In the genomic region with DNA sequence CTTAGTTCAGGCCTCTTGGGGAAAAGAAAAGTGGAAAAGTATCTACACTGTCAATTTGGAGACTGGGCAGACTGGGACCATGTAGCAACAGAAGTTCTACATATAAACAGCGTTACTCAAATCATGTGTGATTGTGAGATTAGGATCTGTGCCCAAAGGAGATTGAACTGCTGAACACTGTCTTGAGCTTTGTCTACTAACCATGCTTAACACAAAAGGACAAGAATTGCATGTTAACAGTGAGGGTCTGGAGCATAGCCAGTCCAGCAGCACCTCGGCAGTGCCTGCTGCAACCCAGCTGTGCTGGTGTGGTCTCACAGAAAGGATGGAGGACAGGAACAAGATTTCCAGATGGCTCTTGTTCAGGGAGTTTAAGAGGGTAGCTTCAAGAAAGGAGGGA, we compare ENCODE assay signal across 8 cellular contexts. TPM values are rescaled to one million over a fixed set of nuclear protein-coding genes. Genes with fewer than 3 reads are reported as not detected.
DNase-seq lines count a peak whose midpoint lies in the region; ATAC-seq and TF ChIP-seq lines count a peak whose summit lies in the region.
"Had no signal": no experiment of that assay in that cellular context is flagged by ENCODE, and none has a peak within 500 bp of the region (broad histone marks: within the 10 kb centered on the region; RNA-seq: fewer than 3 reads in every experiment).

No MANE protein-coding gene starts in this region.

- H3K4me1 ChIP-seq in endocrine pancreas (ENCODE audit: control insufficient read depth, insufficient read depth, low read length): peaks cover 24% of the 10 kb centered on the region
- H3K4me1 ChIP-seq in colonic mucosa: no peaks in the 10 kb centered on the region

- ATAC-seq in sciatic nerve (peak; percentile 33), GM18858 (IDR thresholded peaks at IDR 0.05; ENCODE audit: unreplicated experiment) (no peak)

- H3K9ac ChIP-seq in endocrine pancreas (ENCODE audit: control insufficient read depth, insufficient read depth, low read length) (no peak overlapping the region), colonic mucosa (ENCODE audit: low read depth in 2 of 2, low read length in 2 of 2) (no peak overlapping the region)

- TF ChIP-seq CTCF in colonic mucosa (IDR thresholded peaks at IDR 0.05): no peak

- intact Hi-C loops in sciatic nerve (cut with DNase I) (no loop called here), colonic mucosa (cut with DNase I) (no loop called here)

- no peak overlapping the region for H3K27ac ChIP-seq in colonic mucosa
- H3K27ac ChIP-seq: VCaP had no signal

- H3K36me3 ChIP-seq in endocrine pancreas (ENCODE audit: control insufficient read depth, insufficient read depth, low read length): no peaks in the 10 kb centered on the region
- no peaks in the 10 kb centered on the region for H3K36me3 ChIP-seq in colonic mucosa

- peak; percentile 91 for DNase-seq in NCI-H69 (lab: John Stamatoyannopoulos, UW)
- no peak for DNase-seq in sciatic nerve (ENCODE audit: low spot score)
- no peak for DNase-seq in stimulated activated CD4-positive, alpha-beta T cell treated with anti-CD3 and anti-CD28 coated beads, Interleukin-15, amount 100 ng/mL, for 24 hours
- DNase-seq in colonic mucosa: no peak

- no peaks in the 10 kb centered on the region for H3K27me3 ChIP-seq in endocrine pancreas (ENCODE audit: control insufficient read depth, insufficient read depth, low read length)
- H3K27me3 ChIP-seq in colonic mucosa: no peaks in the 10 kb centered on the region

- no peaks in the 10 kb centered on the region for H3K9me3 ChIP-seq in endocrine pancreas (ENCODE audit: control insufficient read depth, low read length)
- no peaks in the 10 kb centered on the region for H3K9me3 ChIP-seq in colonic mucosa

- H3K4me3 ChIP-seq in GM08714 (ENCODE audit: low read length) (peak overlapping the region; percentile 10; the same call in 1 of the 2 replicates), endocrine pancreas (ENCODE audit: control insufficient read depth, insufficient read depth, low read length) (peak overlapping the region; percentile 38), colonic mucosa (no peak overlapping the region)

RNA-seq across cellular contexts. Expression of a gene that starts 5.7 kb away (rescaled TPM):
- total RNA-seq in sciatic nerve (188 TPM), colonic mucosa (100 to 1,000 TPM in 1 of 2 donors, 10 to 100 TPM in 1; 69.2 to 124 TPM)
